In genomic region chr4:139951051-139951450, GRCh38 we compare ENCODE assay signal across 9 cellular contexts.
DNase-seq lines count a peak whose midpoint lies in the region; ATAC-seq and TF ChIP-seq lines count a peak whose summit lies in the region.
"Had no signal": no experiment of that assay in that cellular context is flagged by ENCODE, and none has a peak within 500 bp of the region (broad histone marks: within the 10 kb centered on the region; RNA-seq: fewer than 3 reads in every experiment).

No MANE protein-coding gene starts in this region.

- no peak for TF ChIP-seq CTCF in mucosa of descending colon (IDR thresholded peaks at IDR 0.05)

- H3K4me1 Mint-ChIP-seq in activated T-helper 1 cell treated with anti-CD3 and anti-CD28 coated beads, Interleukin-12 subunit alpha, Interleukin-12 subunit beta, Interleukin-2, Interleukin-4 antibody, amounts not matched to agents 30 ng/mL and 10 ng/mL and 1 ng/mL, durations not matched to agents 14 hours and 24 hours and 36 hours (ENCODE audit: low read depth), result peaks cover 49% of the 10 kb centered on the region

- peak overlapping the region; percentile 85 for H3K27ac Mint-ChIP-seq in activated T-helper 1 cell treated with anti-CD3 and anti-CD28 coated beads, Interleukin-12 subunit alpha, Interleukin-12 subunit beta, Interleukin-2, Interleukin-4 antibody, amounts not matched to agents 30 ng/mL and 10 ng/mL and 1 ng/mL, durations not matched to agents 14 hours and 24 hours and 36 hours

- peaks cover 4% of the 10 kb centered on the region for H3K9me3 Mint-ChIP-seq in activated T-helper 1 cell treated with anti-CD3 and anti-CD28 coated beads, Interleukin-12 subunit alpha, Interleukin-12 subunit beta, Interleukin-2, Interleukin-4 antibody, amounts not matched to agents 30 ng/mL and 10 ng/mL and 1 ng/mL, durations not matched to agents 14 hours and 24 hours and 36 hours

- peak; percentile 13 for ATAC-seq in HG02938 (IDR thresholded peaks at IDR 0.05; ENCODE audit: unreplicated experiment)
- ATAC-seq in mucosa of descending colon, result peak; percentile 15

- intact Hi-C loops in activated T-helper 1 cell treated with anti-CD3 and anti-CD28 coated beads, Interleukin-12 subunit alpha, Interleukin-12 subunit beta, Interleukin-2, Interleukin-4 antibody, amounts not matched to agents 30 ng/mL and 10 ng/mL and 1 ng/mL, durations not matched to agents 14 hours and 24 hours and 36 hours (cut with micrococcal nuclease), result loop anchor here (1.0 to 5.0 kb wide), 8 partner anchors 27 to 422 kb away; partner anchors contain the start of gene SCOC
- intact Hi-C loops in mucosa of descending colon (cut with DNase I, micrococcal nuclease), result no loop called here

- peak; percentile 47 for DNase-seq in ELR (ENCODE audit: low read depth)
- DNase-seq in activated T-helper 1 cell treated with anti-CD3 and anti-CD28 coated beads, Interleukin-12 subunit alpha, Interleukin-12 subunit beta, Interleukin-2, Interleukin-4 antibody, amounts not matched to agents 30 ng/mL and 10 ng/mL and 1 ng/mL, durations not matched to agents 14 hours and 24 hours and 36 hours (ENCODE audit: low spot score), result peak; percentile 21
- no peak for DNase-seq in mucosa of descending colon
- no peak for DNase-seq in NCI-H1092 (lab: John Stamatoyannopoulos, UW)
- no peak for DNase-seq in NCI-H226
- DNase-seq in LoVo (ENCODE audit: low spot score), result no peak
- DNase-seq in DMS153 treated with DMSO at 0.1 percent for 48 hours (lab: John Stamatoyannopoulos, UW; ENCODE audit: unreplicated experiment), result no peak
- DNase-seq: trophoblast cell had no signal

- no peaks in the 10 kb centered on the region for H3K4me1 ChIP-seq in mucosa of descending colon (ENCODE audit: low read depth)

- peaks cover 3% of the 10 kb centered on the region for H3K36me3 Mint-ChIP-seq in activated T-helper 1 cell treated with anti-CD3 and anti-CD28 coated beads, Interleukin-12 subunit alpha, Interleukin-12 subunit beta, Interleukin-2, Interleukin-4 antibody, amounts not matched to agents 30 ng/mL and 10 ng/mL and 1 ng/mL, durations not matched to agents 14 hours and 24 hours and 36 hours (ENCODE audit: low read depth)

- peak overlapping the region; percentile 48 for H3K4me3 Mint-ChIP-seq in activated T-helper 1 cell treated with anti-CD3 and anti-CD28 coated beads, Interleukin-12 subunit alpha, Interleukin-12 subunit beta, Interleukin-2, Interleukin-4 antibody, amounts not matched to agents 30 ng/mL and 10 ng/mL and 1 ng/mL, durations not matched to agents 14 hours and 24 hours and 36 hours

- H3K9me3 ChIP-seq in mucosa of descending colon, result no peaks in the 10 kb centered on the region

- H3K27me3 Mint-ChIP-seq in activated T-helper 1 cell treated with anti-CD3 and anti-CD28 coated beads, Interleukin-12 subunit alpha, Interleukin-12 subunit beta, Interleukin-2, Interleukin-4 antibody, amounts not matched to agents 30 ng/mL and 10 ng/mL and 1 ng/mL, durations not matched to agents 14 hours and 24 hours and 36 hours (ENCODE audit: insufficient read depth), result peaks cover 11% of the 10 kb centered on the region

- H3K4me3 ChIP-seq in mucosa of descending colon, result no peak overlapping the region

- no peaks in the 10 kb centered on the region for H3K36me3 ChIP-seq in mucosa of descending colon (ENCODE audit: low read depth)

Comparison
In these comparisons a context has a peak if more than half of its experiments do, and no peak if none do; other contexts are left out.
1. DNase-seq: peak in ELR (single experiment) and activated T-helper 1 cell treated with anti-CD3 and anti-CD28 coated beads, Interleukin-12 subunit alpha, Interleukin-12 subunit beta, Interleukin-2, Interleukin-4 antibody, amounts not matched to agents 30 ng/mL and 10 ng/mL and 1 ng/mL, durations not matched to agents 14 hours and 24 hours and 36 hours (single experiment); none in mucosa of descending colon (0 of 3), NCI-H1092 (single experiment), NCI-H226 (single experiment), LoVo (single experiment) and DMS153 treated with DMSO at 0.1 percent for 48 hours (single experiment).